Comparison of ENCODE assay signal across 28 cellular contexts in genomic region chr10:118738422-118738821, GRCh38.
"Had no signal": no experiment of that assay in that cellular context is flagged by ENCODE, and none has a peak within 500 bp of the region (broad histone marks: within the 10 kb centered on the region; RNA-seq: fewer than 3 reads in every experiment).

No MANE protein-coding gene starts in this region.

- H3K27ac Mint-ChIP-seq: activated CD4-positive, alpha-beta T cell treated with anti-CD3 and anti-CD28 coated beads, Interleukin-2, amount 10 ng/mL, durations not matched to agents 7 days and 5 days; activated CD8-positive, alpha-beta T cell treated with anti-CD3 and anti-CD28 coated beads for 36 hours; activated T-helper 17 cell treated with anti-CD3 and anti-CD28 coated beads, Interleukin-2, amount 50 U/mL, for 72 hours; immature natural killer cell; memory B cell; neural progenitor cell had no signal

- H3K27me3 Mint-ChIP-seq: activated CD4-positive, alpha-beta T cell treated with anti-CD3 and anti-CD28 coated beads, Interleukin-2, amount 10 ng/mL, durations not matched to agents 7 days and 5 days; activated CD8-positive, alpha-beta T cell treated with anti-CD3 and anti-CD28 coated beads for 36 hours; activated T-helper 17 cell treated with anti-CD3 and anti-CD28 coated beads, Interleukin-2, amount 50 U/mL, for 72 hours; memory B cell; progenitor cell of endocrine pancreas; stimulated activated memory B cell treated with anti-CD40 and anti-IgM and Interleukin-4, amounts not matched to agents 10 μg/mL and 1 μg/mL and 100 μg/mL, for 72 hours; T-helper 17 cell had no signal

- H3K4me3 Mint-ChIP-seq: activated CD4-positive, alpha-beta T cell treated with anti-CD3 and anti-CD28 coated beads, Interleukin-2, amount 10 ng/mL, durations not matched to agents 7 days and 5 days; activated CD8-positive, alpha-beta T cell treated with anti-CD3 and anti-CD28 coated beads for 36 hours; activated T-cell treated with anti-CD3 and anti-CD28 coated beads, Interleukin-2, amount 50 U/mL, for 4 hours; activated T-helper 17 cell treated with anti-CD3 and anti-CD28 coated beads, Interleukin-2, amount 50 U/mL, for 72 hours; immature natural killer cell; memory B cell; natural killer cell; neural progenitor cell; T-helper 17 cell had no signal

- H3K36me3 ChIP-seq: brain microvascular endothelial cell, gastroesophageal sphincter, neural progenitor cell, stomach, thyroid gland had no signal

- H3K4me3 ChIP-seq: gastroesophageal sphincter, neural progenitor cell, SK-N-MC, smooth muscle cell, stomach, thyroid gland had no signal

- H3K9me3 ChIP-seq: gastroesophageal sphincter, stomach, thyroid gland had no signal

- ATAC-seq: activated CD8-positive, alpha-beta T cell treated with anti-CD3 and anti-CD28 coated beads for 36 hours; activated T-cell treated with anti-CD3 and anti-CD28 coated beads, Interleukin-2, amount 50 U/mL, for 4 hours; activated T-helper 17 cell treated with anti-CD3 and anti-CD28 coated beads, Interleukin-2, amount 50 U/mL, for 72 hours; gastroesophageal sphincter; natural killer cell; stimulated activated memory B cell treated with anti-CD40 and anti-IgM and Interleukin-4, amounts not matched to agents 10 μg/mL and 1 μg/mL and 100 μg/mL, for 72 hours; T-helper 17 cell had no signal

- H3K36me3 Mint-ChIP-seq: immature natural killer cell, natural killer cell had no signal

- H3K27me3 ChIP-seq: brain microvascular endothelial cell, gastroesophageal sphincter, neural progenitor cell, stomach, thyroid gland had no signal

- DNase-seq: activated CD4-positive, alpha-beta T cell treated with anti-CD3 and anti-CD28 coated beads, Interleukin-2, amount 10 ng/mL, durations not matched to agents 7 days and 5 days; activated CD4-positive, CD25-positive, alpha-beta regulatory T cell treated with anti-CD3 and anti-CD28 coated beads, Interleukin-2, amount 50 U/mL, for 72 hours; activated CD8-positive, alpha-beta T cell treated with anti-CD3 and anti-CD28 coated beads for 36 hours; activated gamma-delta T cell treated with Interleukin-2 at 50 U/mL for 16 hours; activated naive CD4-positive, alpha-beta T cell treated with anti-CD3 and anti-CD28 coated beads, Interleukin-2, amount 50 U/mL, for 16 hours; activated T-cell treated with anti-CD3 and anti-CD28 coated beads, Interleukin-2, amount 50 U/mL, for 4 hours; amniotic stem cell; brain microvascular endothelial cell; caudate nucleus; hippocampal formation; immature natural killer cell; kidney; natural killer cell; retina; stimulated activated CD4-positive, alpha-beta T cell treated with anti-CD3 and anti-CD28 coated beads, Interleukin-1b, Interleukin-23, amount 100 ng/mL, for 48 hours; stimulated activated CD4-positive, alpha-beta T cell treated with anti-CD3 and anti-CD28 coated beads, Interleukin-4, amount 100 ng/mL, for 4 hours; stimulated activated CD8-positive, alpha-beta memory T cell treated with anti-CD3 and anti-CD28 coated beads, Interleukin-4, amount 100 ng/mL, for 48 hours; stomach; T-helper 17 cell; thyroid gland had no signal

- H3K9me3 Mint-ChIP-seq: activated CD4-positive, alpha-beta T cell treated with anti-CD3 and anti-CD28 coated beads, Interleukin-2, amount 10 ng/mL, durations not matched to agents 7 days and 5 days; activated CD8-positive, alpha-beta T cell treated with anti-CD3 and anti-CD28 coated beads for 36 hours; activated T-cell treated with anti-CD3 and anti-CD28 coated beads, Interleukin-2, amount 50 U/mL, for 4 hours; activated T-helper 17 cell treated with anti-CD3 and anti-CD28 coated beads, Interleukin-2, amount 50 U/mL, for 72 hours; immature natural killer cell; memory B cell; natural killer cell; stimulated activated memory B cell treated with anti-CD40 and anti-IgM and Interleukin-4, amounts not matched to agents 10 μg/mL and 1 μg/mL and 100 μg/mL, for 72 hours had no signal

- H3K27ac ChIP-seq: brain microvascular endothelial cell, neural progenitor cell, SK-N-MC, thyroid gland had no signal
